ENCODE assay signal across 8 cellular contexts in genomic region chr12:64404470-64405446, GRCh38. TPM values are rescaled to one million over a fixed set of nuclear protein-coding genes. Genes with fewer than 3 reads are reported as not detected.
A peak's percentile ranks its signal among the peaks of the same experiment; 100 is the strongest.
DNase-seq lines count a peak whose midpoint lies in the region; ATAC-seq and TF ChIP-seq lines count a peak whose summit lies in the region.

No MANE protein-coding gene starts in this region.

- peak overlapping the region; percentile 68 for H3K4me3 ChIP-seq in GM12875 (ENCODE audit: low read depth, low read length)
- H3K4me3 ChIP-seq in dorsolateral prefrontal cortex, result peak overlapping the region; percentile 62 to 99 (median 91)
- H3K4me3 ChIP-seq in lower lobe of right lung, result peak overlapping the region; percentile 87

- H3K36me3 ChIP-seq in lower lobe of right lung, result no peaks in the 10 kb centered on the region

- H3K4me1 ChIP-seq in lower lobe of right lung, result peaks cover 14% of the 10 kb centered on the region

- ATAC-seq in HG02870 (IDR thresholded peaks at IDR 0.05; ENCODE audit: unreplicated experiment) (peak; percentile 42), lower lobe of right lung (peak; percentile 59 to 67)

- TF ChIP-seq CTCF in 22Rv1 (IDR thresholded peaks at IDR 0.05) (no peak), GM12875 (IDR thresholded peaks at IDR 0.05; ENCODE audit: borderline replicate concordance, insufficient read depth, low read depth, low read length) (no peak), dorsolateral prefrontal cortex (IDR thresholded peaks at IDR 0.05 in 54 of 56, conservative IDR thresholded peaks at IDR 0.05 in 2 of 56; ENCODE audit: low read depth in 1 of 56, partially characterized antibody in 56 of 56) (peak in 6 of 56 donors; percentile 2 to 16 (median 4)), lower lobe of right lung (IDR thresholded peaks at IDR 0.05) (no peak)

- H3K27me3 ChIP-seq in dorsolateral prefrontal cortex, result no peaks in the 10 kb centered on the region
- H3K27me3 ChIP-seq in lower lobe of right lung (ENCODE audit: low read depth), result no peaks in the 10 kb centered on the region

- intact Hi-C loops in dorsolateral prefrontal cortex (cut with DNase I), result loop anchor here (2.0 to 10.0 kb wide), 5 partner anchors 48 to 577 kb away; partner anchors contain the start of genes SRGAP1 (in 2 of the 2) and TBK1 (in 2 of the 2)
- intact Hi-C loops in lower lobe of right lung (cut with DNase I), result no loop called here

- H3K27ac ChIP-seq in 22Rv1 (peak overlapping the region; percentile 98), dorsolateral prefrontal cortex (peak overlapping the region; percentile 74 to 99 (median 95)), lower lobe of right lung (peak overlapping the region; percentile 96)

- no peaks in the 10 kb centered on the region for H3K9me3 ChIP-seq in lower lobe of right lung

- DNase-seq in NCI-H2171 (lab: John Stamatoyannopoulos, UW) (peak; percentile 35), dorsolateral prefrontal cortex (peak in 7 of 10 donors; percentile 27 to 53 (median 39)), lower lobe of right lung (peak; percentile 70)
- peak; percentile 67 to 76 for DNase-seq in activated CD4-positive, alpha-beta T cell treated with anti-CD3 and anti-CD28 coated beads, Interleukin-2, amount 50 U/mL, for 4 hours
- peak; percentile 51 to 68 (median 60) for DNase-seq in stimulated activated CD4-positive, alpha-beta T cell treated with anti-CD3 and anti-CD28 coated beads, TNF-alpha, amount 100 ng/mL, for 24 hours (ENCODE audit: low read depth in 3 of 3)

RNA-seq across cellular contexts. Expression of gene XPOT, which starts 0.6 kb away (rescaled TPM):
- 10 to 100 TPM; 47.3 to 92.9 (median 68.0) TPM for total RNA-seq in dorsolateral prefrontal cortex
- 68.6 TPM for total RNA-seq in lower lobe of right lung

RNA-seq across cellular contexts. Expression of gene C12orf56, which starts 14.2 kb away (rescaled TPM):
- total RNA-seq in dorsolateral prefrontal cortex, result under 1 TPM in 3 of 120 experiments, not detected in 117; 0.10 to 0.46 (median 0.15) TPM
- total RNA-seq in lower lobe of right lung, result not detected

RNA-seq across cellular contexts. Expression of gene TBK1, which starts 47.2 kb away (rescaled TPM):
- total RNA-seq in dorsolateral prefrontal cortex, result 10 to 100 TPM; 17.5 to 41.7 (median 28.7) TPM
- 25.0 TPM for total RNA-seq in lower lobe of right lung

Comparison
In these comparisons a context has a peak if more than half of its experiments do, and no peak if none do; other contexts are left out.
1. Peak in every context shown above with its lines: DNase-seq, ATAC-seq, H3K4me3 ChIP-seq and H3K27ac ChIP-seq.